8 cellular contexts compared by ENCODE assay signal in genomic region chr13:101258071-101258470, GRCh38.
DNase-seq lines count a peak whose midpoint lies in the region; TF ChIP-seq lines count a peak whose summit lies in the region.

No MANE protein-coding gene starts in this region.

- H3K4me3 ChIP-seq in Loucy (ENCODE audit: low read length, poor library complexity, severe bottlenecking), result no peak overlapping the region

- H2AFZ ChIP-seq in Loucy (ENCODE audit: low read length), result no peak overlapping the region

- no peaks in the 10 kb centered on the region for H4K20me1 ChIP-seq in Loucy (ENCODE audit: insufficient read depth, low read length, poor library complexity, severe bottlenecking)

- H3K9ac ChIP-seq in Loucy (ENCODE audit: low read depth, low read length, poor library complexity, severe bottlenecking), result no peak overlapping the region

- no peaks in the 10 kb centered on the region for H3K79me2 ChIP-seq in Loucy (ENCODE audit: insufficient read depth, low read length)

- H3K27me3 ChIP-seq in Loucy (ENCODE audit: insufficient read depth, low read length, poor library complexity, severe bottlenecking), result no peaks in the 10 kb centered on the region

- no peaks in the 10 kb centered on the region for H3F3A ChIP-seq in Loucy (ENCODE audit: low read depth)

- peak; percentile 54 to 95 (median 79) for DNase-seq in NCI-H1417 (lab: John Stamatoyannopoulos, UW)
- DNase-seq in NCI-H1417 treated with DMSO at 0.1 percent for 48 hours (lab: John Stamatoyannopoulos, UW), result no peak
- DNase-seq in HCEC 1CT, result peak; percentile 89
- DNase-seq in activated CD4-positive, alpha-beta T cell treated with anti-CD3 and anti-CD28 coated beads, Interleukin-2, amount 50 U/mL, for 4 hours, result peak; percentile 3 to 6
- DNase-seq in iris pigment epithelial cell (ENCODE audit: low read depth), result peak; percentile 89
- DNase-seq in NCI-H1092 (lab: John Stamatoyannopoulos, UW), result no peak
- DNase-seq in medulla oblongata (ENCODE audit: extremely low spot score), result no peak

- no peaks in the 10 kb centered on the region for H3K9me2 ChIP-seq in Loucy (replicated peaks; ENCODE audit: low read depth, low read length)

- no peak for TF ChIP-seq CTCF in Loucy (conservative IDR thresholded peaks at IDR 0.05; ENCODE audit: low read length)

- no peaks in the 10 kb centered on the region for H3K9me3 ChIP-seq in Loucy (ENCODE audit: insufficient read depth, low read depth, low read length)

- H3K4me1 ChIP-seq in Loucy (ENCODE audit: insufficient read depth, low read length, poor library complexity, severe bottlenecking), result peaks cover 7% of the 10 kb centered on the region

- peak overlapping the region; percentile 29 for H3K4me2 ChIP-seq in Loucy (ENCODE audit: low read depth, low read length, poor library complexity, severe bottlenecking)

- no peaks in the 10 kb centered on the region for H3K36me3 ChIP-seq in Loucy (ENCODE audit: insufficient read depth, low read length)

Comparison
In these comparisons a context has a peak if more than half of its experiments do, and no peak if none do; other contexts are left out.
1. DNase-seq: peak in NCI-H1417 (3 of 3), HCEC 1CT (single experiment), activated CD4-positive, alpha-beta T cell treated with anti-CD3 and anti-CD28 coated beads, Interleukin-2, amount 50 U/mL, for 4 hours (2 of 2) and iris pigment epithelial cell (single experiment); none in NCI-H1417 treated with DMSO at 0.1 percent for 48 hours (single experiment), NCI-H1092 (single experiment) and medulla oblongata (single experiment).